In genomic region chr14:76644875-76645518, GRCh38 we compare ENCODE assay signal across 1 cellular context.
TF ChIP-seq lines count a peak whose summit lies in the region.

No MANE protein-coding gene starts in this region.

TF ChIP-seq in HCT116, 20 proteins besides CTCF, POLR2A, EP300 and RAD21 (continued from another document):
- TF ChIP-seq CBX3 (IDR thresholded peaks at IDR 0.05; ENCODE audit: low read depth) (no peak), ZFX (IDR thresholded peaks at IDR 0.05) (no peak), TCF7L2 (IDR thresholded peaks at IDR 0.05; ENCODE audit: borderline replicate concordance, extremely low read depth, insufficient read depth, insufficient read length) (no peak), SIN3A (IDR thresholded peaks at IDR 0.05; ENCODE audit: low read depth) (no peak)
